ENCODE assay signal across 1 cellular context in the genomic region with DNA sequence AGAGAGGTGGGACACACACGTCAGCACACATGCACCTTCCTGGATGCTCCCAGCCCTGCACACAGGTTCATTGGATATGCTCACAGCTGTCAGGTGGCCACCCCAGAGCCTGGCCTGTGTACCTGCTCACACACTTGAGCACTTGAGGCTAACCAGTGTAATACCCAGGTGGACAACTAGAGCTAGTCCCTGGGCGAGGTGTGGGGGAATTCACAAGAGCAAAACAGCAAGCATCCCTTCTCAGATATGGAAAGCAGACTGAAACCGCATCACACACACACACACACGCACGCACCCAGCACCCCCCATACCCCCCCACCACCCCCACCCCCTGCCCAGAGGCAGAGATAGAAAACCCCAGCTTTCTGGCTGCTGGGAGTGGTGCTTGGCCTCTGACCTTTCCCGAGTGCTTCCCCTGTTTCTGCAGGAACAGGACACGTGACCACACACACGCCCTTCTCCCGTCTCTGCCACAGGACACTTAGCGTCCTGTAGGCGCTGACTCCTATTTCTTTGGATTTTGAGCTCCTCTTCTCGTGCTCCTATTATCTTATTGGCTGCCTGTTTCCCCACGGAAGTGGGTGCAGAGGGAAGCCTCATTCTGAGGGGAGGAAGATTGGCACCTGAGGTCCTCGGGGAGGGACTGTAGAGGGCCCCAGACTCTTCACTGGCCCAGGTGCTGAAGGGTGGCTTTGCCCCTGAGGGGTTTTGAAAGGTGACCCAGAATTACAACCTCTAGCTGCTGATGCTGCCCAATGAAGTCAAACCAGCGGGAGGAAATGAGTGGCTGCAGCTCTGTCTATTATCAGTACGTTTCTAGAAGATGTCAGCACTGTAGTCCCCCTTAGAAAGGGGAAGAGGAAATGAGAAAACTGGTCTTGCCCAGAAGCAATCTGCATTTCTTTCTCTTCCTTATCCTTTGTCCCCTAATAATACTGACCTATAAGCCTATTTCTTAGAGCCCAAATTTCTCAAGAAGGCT.
TF ChIP-seq lines count a peak whose summit lies in the region.

No MANE protein-coding gene starts in this region.

TF ChIP-seq in GM12878, 131 proteins besides CTCF, POLR2A, EP300 and RAD21 (continued from another document and continues in another):
- TF ChIP-seq ZSCAN29 (IDR thresholded peaks at IDR 0.05) (no peak), ZBED1 (IDR thresholded peaks at IDR 0.05; ENCODE audit: borderline replicate concordance) (no peak), RCOR1 (conservative IDR thresholded peaks at IDR 0.05; ENCODE audit: low read depth, low read length) (no peak), GATAD2B (conservative IDR thresholded peaks at IDR 0.05; ENCODE audit: low read depth) (no peak), ESRRA (IDR thresholded peaks at IDR 0.05; ENCODE audit: low read length) (no peak), SP1 (IDR thresholded peaks at IDR 0.05; ENCODE audit: low read depth, low read length) (peak; percentile 10), HDGF (IDR thresholded peaks at IDR 0.05) (no peak), CHD1 (IDR thresholded peaks at IDR 0.05; ENCODE audit: low read depth, low read length) (no peak), EED (IDR thresholded peaks at IDR 0.05; ENCODE audit: low read depth) (peak; percentile 20; the same call in 1 of the 2 replicates), POU2F2 (IDR thresholded peaks at IDR 0.05; ENCODE audit: borderline replicate concordance, low read depth, low read length) (no peak), FOXM1 (IDR thresholded peaks at IDR 0.05; ENCODE audit: low read depth, low read length) (no peak), MYB (IDR thresholded peaks at IDR 0.05; ENCODE audit: borderline replicate concordance, low read depth, low read length) (no peak), RBBP5 (conservative IDR thresholded peaks at IDR 0.05) (no peak), YBX1 (IDR thresholded peaks at IDR 0.05) (no peak), SIX5 (IDR thresholded peaks at IDR 0.05; ENCODE audit: low read depth, low read length, severe bottlenecking) (no peak), ZNF384 (IDR thresholded peaks at IDR 0.05; ENCODE audit: borderline replicate concordance, low read depth, low read length) (no peak)
- TF ChIP-seq, protein P1, sequence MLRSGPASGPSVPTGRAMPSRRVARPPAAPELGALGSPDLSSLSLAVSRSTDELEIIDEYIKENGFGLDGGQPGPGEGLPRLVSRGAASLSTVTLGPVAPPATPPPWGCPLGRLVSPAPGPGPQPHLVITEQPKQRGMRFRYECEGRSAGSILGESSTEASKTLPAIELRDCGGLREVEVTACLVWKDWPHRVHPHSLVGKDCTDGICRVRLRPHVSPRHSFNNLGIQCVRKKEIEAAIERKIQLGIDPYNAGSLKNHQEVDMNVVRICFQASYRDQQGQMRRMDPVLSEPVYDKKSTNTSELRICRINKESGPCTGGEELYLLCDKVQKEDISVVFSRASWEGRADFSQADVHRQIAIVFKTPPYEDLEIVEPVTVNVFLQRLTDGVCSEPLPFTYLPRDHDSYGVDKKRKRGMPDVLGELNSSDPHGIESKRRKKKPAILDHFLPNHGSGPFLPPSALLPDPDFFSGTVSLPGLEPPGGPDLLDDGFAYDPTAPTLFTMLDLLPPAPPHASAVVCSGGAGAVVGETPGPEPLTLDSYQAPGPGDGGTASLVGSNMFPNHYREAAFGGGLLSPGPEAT (IDR thresholded peaks at IDR 0.05; ENCODE audit: low read depth), result no peak
- TF ChIP-seq, protein P2, sequence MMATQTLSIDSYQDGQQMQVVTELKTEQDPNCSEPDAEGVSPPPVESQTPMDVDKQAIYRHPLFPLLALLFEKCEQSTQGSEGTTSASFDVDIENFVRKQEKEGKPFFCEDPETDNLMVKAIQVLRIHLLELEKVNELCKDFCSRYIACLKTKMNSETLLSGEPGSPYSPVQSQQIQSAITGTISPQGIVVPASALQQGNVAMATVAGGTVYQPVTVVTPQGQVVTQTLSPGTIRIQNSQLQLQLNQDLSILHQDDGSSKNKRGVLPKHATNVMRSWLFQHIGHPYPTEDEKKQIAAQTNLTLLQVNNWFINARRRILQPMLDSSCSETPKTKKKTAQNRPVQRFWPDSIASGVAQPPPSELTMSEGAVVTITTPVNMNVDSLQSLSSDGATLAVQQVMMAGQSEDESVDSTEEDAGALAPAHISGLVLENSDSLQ (IDR thresholded peaks at IDR 0.05), result peak; percentile 88
- TF ChIP-seq, protein P3, sequence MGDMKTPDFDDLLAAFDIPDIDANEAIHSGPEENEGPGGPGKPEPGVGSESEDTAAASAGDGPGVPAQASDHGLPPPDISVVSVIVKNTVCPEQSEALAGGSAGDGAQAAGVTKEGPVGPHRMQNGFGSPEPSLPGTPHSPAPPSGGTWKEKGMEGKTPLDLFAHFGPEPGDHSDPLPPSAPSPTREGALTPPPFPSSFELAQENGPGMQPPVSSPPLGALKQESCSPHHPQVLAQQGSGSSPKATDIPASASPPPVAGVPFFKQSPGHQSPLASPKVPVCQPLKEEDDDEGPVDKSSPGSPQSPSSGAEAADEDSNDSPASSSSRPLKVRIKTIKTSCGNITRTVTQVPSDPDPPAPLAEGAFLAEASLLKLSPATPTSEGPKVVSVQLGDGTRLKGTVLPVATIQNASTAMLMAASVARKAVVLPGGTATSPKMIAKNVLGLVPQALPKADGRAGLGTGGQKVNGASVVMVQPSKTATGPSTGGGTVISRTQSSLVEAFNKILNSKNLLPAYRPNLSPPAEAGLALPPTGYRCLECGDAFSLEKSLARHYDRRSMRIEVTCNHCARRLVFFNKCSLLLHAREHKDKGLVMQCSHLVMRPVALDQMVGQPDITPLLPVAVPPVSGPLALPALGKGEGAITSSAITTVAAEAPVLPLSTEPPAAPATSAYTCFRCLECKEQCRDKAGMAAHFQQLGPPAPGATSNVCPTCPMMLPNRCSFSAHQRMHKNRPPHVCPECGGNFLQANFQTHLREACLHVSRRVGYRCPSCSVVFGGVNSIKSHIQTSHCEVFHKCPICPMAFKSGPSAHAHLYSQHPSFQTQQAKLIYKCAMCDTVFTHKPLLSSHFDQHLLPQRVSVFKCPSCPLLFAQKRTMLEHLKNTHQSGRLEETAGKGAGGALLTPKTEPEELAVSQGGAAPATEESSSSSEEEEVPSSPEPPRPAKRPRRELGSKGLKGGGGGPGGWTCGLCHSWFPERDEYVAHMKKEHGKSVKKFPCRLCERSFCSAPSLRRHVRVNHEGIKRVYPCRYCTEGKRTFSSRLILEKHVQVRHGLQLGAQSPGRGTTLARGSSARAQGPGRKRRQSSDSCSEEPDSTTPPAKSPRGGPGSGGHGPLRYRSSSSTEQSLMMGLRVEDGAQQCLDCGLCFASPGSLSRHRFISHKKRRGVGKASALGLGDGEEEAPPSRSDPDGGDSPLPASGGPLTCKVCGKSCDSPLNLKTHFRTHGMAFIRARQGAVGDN (IDR thresholded peaks at IDR 0.05), result peak; percentile 22; the same call in 1 of the 2 replicates
- TF ChIP-seq, protein P4, sequence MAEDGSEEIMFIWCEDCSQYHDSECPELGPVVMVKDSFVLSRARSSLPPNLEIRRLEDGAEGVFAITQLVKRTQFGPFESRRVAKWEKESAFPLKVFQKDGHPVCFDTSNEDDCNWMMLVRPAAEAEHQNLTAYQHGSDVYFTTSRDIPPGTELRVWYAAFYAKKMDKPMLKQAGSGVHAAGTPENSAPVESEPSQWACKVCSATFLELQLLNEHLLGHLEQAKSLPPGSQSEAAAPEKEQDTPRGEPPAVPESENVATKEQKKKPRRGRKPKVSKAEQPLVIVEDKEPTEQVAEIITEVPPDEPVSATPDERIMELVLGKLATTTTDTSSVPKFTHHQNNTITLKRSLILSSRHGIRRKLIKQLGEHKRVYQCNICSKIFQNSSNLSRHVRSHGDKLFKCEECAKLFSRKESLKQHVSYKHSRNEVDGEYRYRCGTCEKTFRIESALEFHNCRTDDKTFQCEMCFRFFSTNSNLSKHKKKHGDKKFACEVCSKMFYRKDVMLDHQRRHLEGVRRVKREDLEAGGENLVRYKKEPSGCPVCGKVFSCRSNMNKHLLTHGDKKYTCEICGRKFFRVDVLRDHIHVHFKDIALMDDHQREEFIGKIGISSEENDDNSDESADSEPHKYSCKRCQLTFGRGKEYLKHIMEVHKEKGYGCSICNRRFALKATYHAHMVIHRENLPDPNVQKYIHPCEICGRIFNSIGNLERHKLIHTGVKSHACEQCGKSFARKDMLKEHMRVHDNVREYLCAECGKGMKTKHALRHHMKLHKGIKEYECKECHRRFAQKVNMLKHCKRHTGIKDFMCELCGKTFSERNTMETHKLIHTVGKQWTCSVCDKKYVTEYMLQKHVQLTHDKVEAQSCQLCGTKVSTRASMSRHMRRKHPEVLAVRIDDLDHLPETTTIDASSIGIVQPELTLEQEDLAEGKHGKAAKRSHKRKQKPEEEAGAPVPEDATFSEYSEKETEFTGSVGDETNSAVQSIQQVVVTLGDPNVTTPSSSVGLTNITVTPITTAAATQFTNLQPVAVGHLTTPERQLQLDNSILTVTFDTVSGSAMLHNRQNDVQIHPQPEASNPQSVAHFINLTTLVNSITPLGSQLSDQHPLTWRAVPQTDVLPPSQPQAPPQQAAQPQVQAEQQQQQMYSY (CRISPR knock-in tag; IDR thresholded peaks at IDR 0.05), result no peak
- TF ChIP-seq, protein P5, sequence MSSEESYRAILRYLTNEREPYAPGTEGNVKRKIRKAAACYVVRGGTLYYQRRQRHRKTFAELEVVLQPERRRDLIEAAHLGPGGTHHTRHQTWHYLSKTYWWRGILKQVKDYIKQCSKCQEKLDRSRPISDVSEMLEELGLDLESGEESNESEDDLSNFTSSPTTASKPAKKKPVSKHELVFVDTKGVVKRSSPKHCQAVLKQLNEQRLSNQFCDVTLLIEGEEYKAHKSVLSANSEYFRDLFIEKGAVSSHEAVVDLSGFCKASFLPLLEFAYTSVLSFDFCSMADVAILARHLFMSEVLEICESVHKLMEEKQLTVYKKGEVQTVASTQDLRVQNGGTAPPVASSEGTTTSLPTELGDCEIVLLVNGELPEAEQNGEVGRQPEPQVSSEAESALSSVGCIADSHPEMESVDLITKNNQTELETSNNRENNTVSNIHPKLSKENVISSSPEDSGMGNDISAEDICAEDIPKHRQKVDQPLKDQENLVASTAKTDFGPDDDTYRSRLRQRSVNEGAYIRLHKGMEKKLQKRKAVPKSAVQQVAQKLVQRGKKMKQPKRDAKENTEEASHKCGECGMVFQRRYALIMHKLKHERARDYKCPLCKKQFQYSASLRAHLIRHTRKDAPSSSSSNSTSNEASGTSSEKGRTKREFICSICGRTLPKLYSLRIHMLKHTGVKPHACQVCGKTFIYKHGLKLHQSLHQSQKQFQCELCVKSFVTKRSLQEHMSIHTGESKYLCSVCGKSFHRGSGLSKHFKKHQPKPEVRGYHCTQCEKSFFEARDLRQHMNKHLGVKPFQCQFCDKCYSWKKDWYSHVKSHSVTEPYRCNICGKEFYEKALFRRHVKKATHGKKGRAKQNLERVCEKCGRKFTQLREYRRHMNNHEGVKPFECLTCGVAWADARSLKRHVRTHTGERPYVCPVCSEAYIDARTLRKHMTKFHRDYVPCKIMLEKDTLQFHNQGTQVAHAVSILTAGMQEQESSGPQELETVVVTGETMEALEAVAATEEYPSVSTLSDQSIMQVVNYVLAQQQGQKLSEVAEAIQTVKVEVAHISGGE (CRISPR knock-in tag; IDR thresholded peaks at IDR 0.05), result no peak
- TF ChIP-seq, protein P6, sequence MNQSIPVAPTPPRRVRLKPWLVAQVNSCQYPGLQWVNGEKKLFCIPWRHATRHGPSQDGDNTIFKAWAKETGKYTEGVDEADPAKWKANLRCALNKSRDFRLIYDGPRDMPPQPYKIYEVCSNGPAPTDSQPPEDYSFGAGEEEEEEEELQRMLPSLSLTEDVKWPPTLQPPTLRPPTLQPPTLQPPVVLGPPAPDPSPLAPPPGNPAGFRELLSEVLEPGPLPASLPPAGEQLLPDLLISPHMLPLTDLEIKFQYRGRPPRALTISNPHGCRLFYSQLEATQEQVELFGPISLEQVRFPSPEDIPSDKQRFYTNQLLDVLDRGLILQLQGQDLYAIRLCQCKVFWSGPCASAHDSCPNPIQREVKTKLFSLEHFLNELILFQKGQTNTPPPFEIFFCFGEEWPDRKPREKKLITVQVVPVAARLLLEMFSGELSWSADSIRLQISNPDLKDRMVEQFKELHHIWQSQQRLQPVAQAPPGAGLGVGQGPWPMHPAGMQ (IDR thresholded peaks at IDR 0.05; ENCODE audit: borderline replicate concordance), result no peak
- TF ChIP-seq, protein P7, sequence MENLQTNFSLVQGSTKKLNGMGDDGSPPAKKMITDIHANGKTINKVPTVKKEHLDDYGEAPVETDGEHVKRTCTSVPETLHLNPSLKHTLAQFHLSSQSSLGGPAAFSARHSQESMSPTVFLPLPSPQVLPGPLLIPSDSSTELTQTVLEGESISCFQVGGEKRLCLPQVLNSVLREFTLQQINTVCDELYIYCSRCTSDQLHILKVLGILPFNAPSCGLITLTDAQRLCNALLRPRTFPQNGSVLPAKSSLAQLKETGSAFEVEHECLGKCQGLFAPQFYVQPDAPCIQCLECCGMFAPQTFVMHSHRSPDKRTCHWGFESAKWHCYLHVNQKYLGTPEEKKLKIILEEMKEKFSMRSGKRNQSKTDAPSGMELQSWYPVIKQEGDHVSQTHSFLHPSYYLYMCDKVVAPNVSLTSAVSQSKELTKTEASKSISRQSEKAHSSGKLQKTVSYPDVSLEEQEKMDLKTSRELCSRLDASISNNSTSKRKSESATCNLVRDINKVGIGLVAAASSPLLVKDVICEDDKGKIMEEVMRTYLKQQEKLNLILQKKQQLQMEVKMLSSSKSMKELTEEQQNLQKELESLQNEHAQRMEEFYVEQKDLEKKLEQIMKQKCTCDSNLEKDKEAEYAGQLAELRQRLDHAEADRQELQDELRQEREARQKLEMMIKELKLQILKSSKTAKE (IDR thresholded peaks at IDR 0.05; ENCODE audit: low read depth, poor library complexity, severe bottlenecking), result no peak
- TF ChIP-seq, protein P8, sequence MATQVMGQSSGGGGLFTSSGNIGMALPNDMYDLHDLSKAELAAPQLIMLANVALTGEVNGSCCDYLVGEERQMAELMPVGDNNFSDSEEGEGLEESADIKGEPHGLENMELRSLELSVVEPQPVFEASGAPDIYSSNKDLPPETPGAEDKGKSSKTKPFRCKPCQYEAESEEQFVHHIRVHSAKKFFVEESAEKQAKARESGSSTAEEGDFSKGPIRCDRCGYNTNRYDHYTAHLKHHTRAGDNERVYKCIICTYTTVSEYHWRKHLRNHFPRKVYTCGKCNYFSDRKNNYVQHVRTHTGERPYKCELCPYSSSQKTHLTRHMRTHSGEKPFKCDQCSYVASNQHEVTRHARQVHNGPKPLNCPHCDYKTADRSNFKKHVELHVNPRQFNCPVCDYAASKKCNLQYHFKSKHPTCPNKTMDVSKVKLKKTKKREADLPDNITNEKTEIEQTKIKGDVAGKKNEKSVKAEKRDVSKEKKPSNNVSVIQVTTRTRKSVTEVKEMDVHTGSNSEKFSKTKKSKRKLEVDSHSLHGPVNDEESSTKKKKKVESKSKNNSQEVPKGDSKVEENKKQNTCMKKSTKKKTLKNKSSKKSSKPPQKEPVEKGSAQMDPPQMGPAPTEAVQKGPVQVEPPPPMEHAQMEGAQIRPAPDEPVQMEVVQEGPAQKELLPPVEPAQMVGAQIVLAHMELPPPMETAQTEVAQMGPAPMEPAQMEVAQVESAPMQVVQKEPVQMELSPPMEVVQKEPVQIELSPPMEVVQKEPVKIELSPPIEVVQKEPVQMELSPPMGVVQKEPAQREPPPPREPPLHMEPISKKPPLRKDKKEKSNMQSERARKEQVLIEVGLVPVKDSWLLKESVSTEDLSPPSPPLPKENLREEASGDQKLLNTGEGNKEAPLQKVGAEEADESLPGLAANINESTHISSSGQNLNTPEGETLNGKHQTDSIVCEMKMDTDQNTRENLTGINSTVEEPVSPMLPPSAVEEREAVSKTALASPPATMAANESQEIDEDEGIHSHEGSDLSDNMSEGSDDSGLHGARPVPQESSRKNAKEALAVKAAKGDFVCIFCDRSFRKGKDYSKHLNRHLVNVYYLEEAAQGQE (IDR thresholded peaks at IDR 0.05; ENCODE audit: low read depth, low read length), result no peak
- TF ChIP-seq, protein P9, sequence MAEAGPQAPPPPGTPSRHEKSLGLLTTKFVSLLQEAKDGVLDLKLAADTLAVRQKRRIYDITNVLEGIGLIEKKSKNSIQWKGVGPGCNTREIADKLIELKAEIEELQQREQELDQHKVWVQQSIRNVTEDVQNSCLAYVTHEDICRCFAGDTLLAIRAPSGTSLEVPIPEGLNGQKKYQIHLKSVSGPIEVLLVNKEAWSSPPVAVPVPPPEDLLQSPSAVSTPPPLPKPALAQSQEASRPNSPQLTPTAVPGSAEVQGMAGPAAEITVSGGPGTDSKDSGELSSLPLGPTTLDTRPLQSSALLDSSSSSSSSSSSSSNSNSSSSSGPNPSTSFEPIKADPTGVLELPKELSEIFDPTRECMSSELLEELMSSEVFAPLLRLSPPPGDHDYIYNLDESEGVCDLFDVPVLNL (IDR thresholded peaks at IDR 0.05; ENCODE audit: low read depth, low read length), result no peak
